6 cellular contexts compared by ENCODE assay signal in the genomic region with DNA sequence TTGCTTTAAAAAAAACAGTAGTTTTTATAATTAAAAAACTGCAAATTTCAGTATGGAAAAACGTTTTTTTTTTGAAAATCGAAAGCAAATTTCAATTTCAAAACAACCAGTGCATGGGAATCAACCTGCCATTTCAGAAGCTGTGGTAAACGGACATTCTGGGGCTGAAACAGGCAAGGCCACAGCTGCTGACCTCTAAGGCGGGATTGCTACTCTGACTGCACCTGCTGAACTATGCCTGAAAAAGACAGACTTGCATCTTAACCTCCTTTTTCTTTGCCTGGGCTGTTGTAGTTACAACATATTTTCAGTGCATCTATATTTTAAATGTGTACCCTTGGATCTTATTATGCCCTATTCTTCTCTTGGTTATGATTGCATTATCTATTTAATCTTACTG.
"Had no signal": no experiment of that assay in that cellular context is flagged by ENCODE, and none has a peak within 500 bp of the region (broad histone marks: within the 10 kb centered on the region; RNA-seq: fewer than 3 reads in every experiment).

No MANE protein-coding gene starts in this region.

- H3K27ac Mint-ChIP-seq: GM23338, H9 had no signal

- H3K4me3 ChIP-seq: GM23338, K562 had no signal

- DNase-seq: H9, HCEC 1CT, IMR-90, KG1 had no signal

- H3K4me3 Mint-ChIP-seq: GM23338, H9 had no signal

- ATAC-seq: GM23338, K562 had no signal

- H3K4me2 ChIP-seq: GM23338 had no signal

- H2AFZ ChIP-seq: GM23338 had no signal

- H3K9me3 Mint-ChIP-seq: GM23338, H9 had no signal
